In the genomic region with DNA sequence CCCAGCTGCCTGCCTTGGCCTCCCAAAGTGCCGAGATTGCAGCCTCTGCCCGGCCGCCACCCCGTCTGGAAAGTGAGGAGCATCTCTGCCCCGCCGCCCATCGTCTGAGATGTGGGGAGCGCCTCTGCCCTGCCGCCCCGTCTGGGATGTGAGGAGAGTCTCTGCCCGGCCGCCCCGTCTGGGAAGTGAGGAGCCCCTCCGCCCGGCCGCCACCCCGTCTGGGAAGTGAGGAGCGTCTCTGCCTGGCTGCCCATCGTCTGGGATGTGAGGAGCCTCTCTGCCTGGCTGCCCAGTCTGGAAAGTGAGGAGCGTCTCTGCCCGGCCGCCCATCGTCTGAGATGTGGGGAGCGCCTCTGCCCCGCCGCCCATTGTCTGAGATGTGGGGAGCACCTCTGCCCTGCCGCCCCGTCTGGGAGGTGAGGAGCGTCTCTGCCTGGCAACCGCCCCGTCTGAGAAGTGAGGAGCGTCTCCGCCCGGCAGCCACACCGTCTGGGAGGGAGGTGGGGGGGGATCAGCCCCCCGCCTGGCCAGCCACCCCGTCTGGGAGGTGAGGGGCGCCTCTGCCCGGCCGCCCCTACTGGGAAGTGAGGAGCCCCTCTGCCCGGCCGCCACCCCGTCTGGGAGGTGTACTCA, we compare ENCODE assay signal across 6 cellular contexts. TPM values are rescaled to one million over a fixed set of nuclear protein-coding genes. Genes with fewer than 3 reads are reported as not detected.
"Had no signal": no experiment of that assay in that cellular context is flagged by ENCODE, and none has a peak within 500 bp of the region (broad histone marks: within the 10 kb centered on the region; RNA-seq: fewer than 3 reads in every experiment).

No MANE protein-coding gene starts in this region.

RNA-seq across cellular contexts. Expression of a gene that starts 9.6 kb away (rescaled TPM):
- total RNA-seq: HepG2, HT-29, HT1080, IMR-90, K562 had no signal
- polyA plus RNA-seq: HepG2, IgD-negative memory B cell, IMR-90, K562 had no signal
